Comparison of ENCODE assay signal across 11 cellular contexts in genomic region chr6:163260911-163261310, GRCh38.
DNase-seq lines count a peak whose midpoint lies in the region; ATAC-seq and TF ChIP-seq lines count a peak whose summit lies in the region.
"Had no signal": no experiment of that assay in that cellular context is flagged by ENCODE, and none has a peak within 500 bp of the region (broad histone marks: within the 10 kb centered on the region; RNA-seq: fewer than 3 reads in every experiment).

No MANE protein-coding gene starts in this region.

- H3K36me3 Mint-ChIP-seq in endodermal cell (ENCODE audit: low read depth) = no peaks in the 10 kb centered on the region
- no peaks in the 10 kb centered on the region for H3K36me3 Mint-ChIP-seq in memory B cell
- H3K36me3 Mint-ChIP-seq in stimulated activated memory B cell treated with anti-CD40 and anti-IgM and Interleukin-4, amounts not matched to agents 10 μg/mL and 1 μg/mL and 100 μg/mL, for 72 hours = no peaks in the 10 kb centered on the region
- H3K36me3 Mint-ChIP-seq in effector memory CD8-positive, alpha-beta T cell (ENCODE audit: insufficient read depth) = no peaks in the 10 kb centered on the region

- ATAC-seq in memory B cell (ENCODE audit: low read depth) (no peak), HG03378 (IDR thresholded peaks at IDR 0.05; ENCODE audit: unreplicated experiment) (no peak)
- ATAC-seq in stimulated activated memory B cell treated with anti-CD40 and anti-IgM and Interleukin-4, amounts not matched to agents 10 μg/mL and 1 μg/mL and 100 μg/mL, for 72 hours = no peak
- ATAC-seq in effector memory CD8-positive, alpha-beta T cell (replicated peaks) = no peak

- H3K9me3 ChIP-seq in HUES64 (ENCODE audit: insufficient read depth, low read depth, low read length) (no peaks in the 10 kb centered on the region), endodermal cell (ENCODE audit: control insufficient read depth, low read length) (no peaks in the 10 kb centered on the region)

- H3K9me3 Mint-ChIP-seq in endodermal cell (no peaks in the 10 kb centered on the region), memory B cell (no peaks in the 10 kb centered on the region)
- H3K9me3 Mint-ChIP-seq in stimulated activated memory B cell treated with anti-CD40 and anti-IgM and Interleukin-4, amounts not matched to agents 10 μg/mL and 1 μg/mL and 100 μg/mL, for 72 hours = no peaks in the 10 kb centered on the region
- no peaks in the 10 kb centered on the region for H3K9me3 Mint-ChIP-seq in effector memory CD8-positive, alpha-beta T cell
- H3K9me3 Mint-ChIP-seq: T-helper 1 cell treated with Interleukin-12 subunit alpha and Interleukin-12 subunit beta and Interleukin-4 antibody, amounts not matched to agents 30 μg/mL and 1 μg/mL, for 36 hours had no signal

- peak overlapping the region; percentile 46 for H3K4me3 Mint-ChIP-seq in endodermal cell
- H3K4me3 Mint-ChIP-seq in memory B cell = peak overlapping the region; percentile 31
- peak overlapping the region; percentile 11 for H3K4me3 Mint-ChIP-seq in stimulated activated memory B cell treated with anti-CD40 and anti-IgM and Interleukin-4, amounts not matched to agents 10 μg/mL and 1 μg/mL and 100 μg/mL, for 72 hours
- H3K4me3 Mint-ChIP-seq in effector memory CD8-positive, alpha-beta T cell = no peak overlapping the region
- H3K4me3 Mint-ChIP-seq: T-helper 1 cell treated with Interleukin-12 subunit alpha and Interleukin-12 subunit beta and Interleukin-4 antibody, amounts not matched to agents 30 μg/mL and 1 μg/mL, for 36 hours had no signal

- H3K36me3 ChIP-seq in HUES64 (ENCODE audit: insufficient read depth, low read length) (no peaks in the 10 kb centered on the region), endodermal cell (ENCODE audit: control insufficient read depth, insufficient read depth, low read length) (no peaks in the 10 kb centered on the region)

- peaks cover 22% of the 10 kb centered on the region for H3K4me1 ChIP-seq in HUES64 (ENCODE audit: insufficient read depth, low read length)
- H3K4me1 ChIP-seq in endodermal cell (ENCODE audit: control insufficient read depth, insufficient read depth, low read length) = peaks cover 16% of the 10 kb centered on the region

- WGBS in HUES64 = 3% methylated on average over 7 of the region's 8 CpGs
- WGBS in endodermal cell (ENCODE audit: insufficient coverage in 1 of 2, insufficient read length in 1 of 2), 2 experiments = 9 to 13% methylated on average over 5 to 8 of the region's 8 CpGs

- H3K27ac ChIP-seq in HUES64 (ENCODE audit: low read depth, low read length) = peak overlapping the region; percentile 98
- peak overlapping the region; percentile 81 for H3K27ac ChIP-seq in endodermal cell (ENCODE audit: low read depth, low read length)

- DNase-seq in endodermal cell = peak; percentile 71
- no peak for DNase-seq in memory B cell (ENCODE audit: low spot score in 2 of 2)
- DNase-seq in effector memory CD8-positive, alpha-beta T cell = no peak
- DNase-seq in activated T-cell treated with anti-CD3 and anti-CD28 coated beads, Interleukin-2, amount 50 U/mL, for 1 hour = no peak
- DNase-seq in GM19240 (ENCODE audit: insufficient read length, low spot score) = no peak
- DNase-seq: activated CD8-positive, alpha-beta memory T cell treated with anti-CD3 and anti-CD28 coated beads for 24 hours; NCI-H187 had no signal

- H3K27me3 ChIP-seq in HUES64 (ENCODE audit: insufficient read depth, low read length) (peaks cover 14% of the 10 kb centered on the region), endodermal cell (ENCODE audit: control insufficient read depth, insufficient read depth, low read length, poor library complexity, severe bottlenecking) (peaks cover 19% of the 10 kb centered on the region)

- H3K9ac ChIP-seq in HUES64 (ENCODE audit: low read depth, low read length) = peak overlapping the region; percentile 28; the same call in 1 of the 2 replicates
- no peak overlapping the region for H3K9ac ChIP-seq in endodermal cell (ENCODE audit: extremely low read depth, low read length, poor library complexity, severe bottlenecking)

- no peak for TF ChIP-seq CTCF in endodermal cell (conservative IDR thresholded peaks at IDR 0.05)

- H3K4me1 Mint-ChIP-seq in endodermal cell = peaks cover 37% of the 10 kb centered on the region
- H3K4me1 Mint-ChIP-seq in memory B cell = peaks cover 8% of the 10 kb centered on the region
- peaks cover 12% of the 10 kb centered on the region for H3K4me1 Mint-ChIP-seq in stimulated activated memory B cell treated with anti-CD40 and anti-IgM and Interleukin-4, amounts not matched to agents 10 μg/mL and 1 μg/mL and 100 μg/mL, for 72 hours
- H3K4me1 Mint-ChIP-seq in effector memory CD8-positive, alpha-beta T cell (ENCODE audit: low read depth in 2 of 2) = peaks cover 0 to 3% of the 10 kb centered on the region in 2 donors

- H3K4me3 ChIP-seq in HUES64 (ENCODE audit: low read length) (peak overlapping the region; percentile 51), endodermal cell (ENCODE audit: low read length) (peak overlapping the region; percentile 65)

- no peak overlapping the region for H3K27ac Mint-ChIP-seq in endodermal cell
- H3K27ac Mint-ChIP-seq in memory B cell = peak overlapping the region; percentile 68
- no peak overlapping the region for H3K27ac Mint-ChIP-seq in stimulated activated memory B cell treated with anti-CD40 and anti-IgM and Interleukin-4, amounts not matched to agents 10 μg/mL and 1 μg/mL and 100 μg/mL, for 72 hours
- H3K27ac Mint-ChIP-seq in effector memory CD8-positive, alpha-beta T cell = no peak overlapping the region
- H3K27ac Mint-ChIP-seq: T-helper 1 cell treated with Interleukin-12 subunit alpha and Interleukin-12 subunit beta and Interleukin-4 antibody, amounts not matched to agents 30 μg/mL and 1 μg/mL, for 36 hours had no signal

- H3K27me3 Mint-ChIP-seq in endodermal cell (ENCODE audit: insufficient read depth) (peaks cover 28% of the 10 kb centered on the region), memory B cell (peaks cover 15% of the 10 kb centered on the region)
- H3K27me3 Mint-ChIP-seq in stimulated activated memory B cell treated with anti-CD40 and anti-IgM and Interleukin-4, amounts not matched to agents 10 μg/mL and 1 μg/mL and 100 μg/mL, for 72 hours = peaks cover 24% of the 10 kb centered on the region
- peaks cover 29 to 35% of the 10 kb centered on the region in 2 donors for H3K27me3 Mint-ChIP-seq in effector memory CD8-positive, alpha-beta T cell

Comparison
In these comparisons a context has a peak if more than half of its experiments do, and no peak if none do; other contexts are left out.
1. H3K4me3 Mint-ChIP-seq: peak in endodermal cell (single experiment), memory B cell (single experiment) and stimulated activated memory B cell treated with anti-CD40 and anti-IgM and Interleukin-4, amounts not matched to agents 10 μg/mL and 1 μg/mL and 100 μg/mL, for 72 hours (single experiment); none in effector memory CD8-positive, alpha-beta T cell (0 of 2).